8 cellular contexts compared by ENCODE assay signal in genomic region chr17:18681767-18682571, GRCh38. TPM values are rescaled to one million over a fixed set of nuclear protein-coding genes. Genes with fewer than 3 reads are reported as not detected.
DNase-seq lines count a peak whose midpoint lies in the region; ATAC-seq and TF ChIP-seq lines count a peak whose summit lies in the region.
"Not testable (repeated sequence)": the region's sequence is repeated elsewhere in the genome, so short reads cannot be mapped to it uniquely, and the experiment has no call there.

Gene FOXO3B (minus strand): TSS chr17:18682314. CDS start chr17:18681651, 663 bp downstream.

- 0% methylated on average over 1 to 40 of the region's 58 CpGs for WGBS in endodermal cell (ENCODE audit: insufficient coverage in 1 of 2, insufficient read length in 1 of 2), 2 experiments

- peak; percentile 64 for ATAC-seq in GM21367 (IDR thresholded peaks at IDR 0.05; ENCODE audit: unreplicated experiment)

- not testable (repeated sequence) for H3K27me3 Mint-ChIP-seq in CD8-positive, alpha-beta memory T cell; endodermal cell (ENCODE audit: insufficient read depth)

- peak; percentile 27 to 83 (median 74) for DNase-seq in CD8-positive, alpha-beta memory T cell
- DNase-seq in HL-60 (ENCODE audit: low read depth in 1 of 2, low spot score in 1 of 2) (peak in 1 of 2 experiments; percentile 2), NOMO-1 (lab: John Stamatoyannopoulos, UW; ENCODE audit: unreplicated experiment in 2 of 2) (peak; percentile 77 to 82), endodermal cell (peak; percentile 97), medulla oblongata (ENCODE audit: extremely low spot score) (peak; percentile 91)
- DNase-seq in activated CD8-positive, alpha-beta memory T cell treated with anti-CD3 and anti-CD28 coated beads, Interleukin-2, amount 50 U/mL, for 1 hour (ENCODE audit: extremely low read depth) = peak; percentile 58
- peak; percentile 13 to 62 (median 35) for DNase-seq in stimulated activated CD4-positive, alpha-beta T cell treated with anti-CD3 and anti-CD28 coated beads, TNF-alpha, amount 100 ng/mL, for 1 hour (ENCODE audit: low read depth in 3 of 3, low spot score in 1 of 3)

- H3K9ac ChIP-seq in endodermal cell (ENCODE audit: extremely low read depth, low read length, poor library complexity, severe bottlenecking) = peak within 1 kb of the TSS; percentile 66

- H3K27ac ChIP-seq in CD8-positive, alpha-beta memory T cell (ENCODE audit: low read depth, low read length); HL-60 (replicated peaks): not testable (repeated sequence)
- peak within 1 kb of the TSS; percentile 53 for H3K27ac ChIP-seq in endodermal cell (ENCODE audit: low read depth, low read length)

- H3K9me3 ChIP-seq in CD8-positive, alpha-beta memory T cell (ENCODE audit: low read length); endodermal cell (ENCODE audit: control insufficient read depth, low read length): not testable (repeated sequence)

- H3K36me3 ChIP-seq in CD8-positive, alpha-beta memory T cell (ENCODE audit: insufficient read depth, low read length) = not testable (repeated sequence)
- peaks cover 14% of the 10 kb centered on the region for H3K36me3 ChIP-seq in endodermal cell (ENCODE audit: control insufficient read depth, insufficient read depth, low read length)

- H3K9me3 Mint-ChIP-seq in CD8-positive, alpha-beta memory T cell; endodermal cell: not testable (repeated sequence)

- POLR2A ChIA-PET in CD8-positive, alpha-beta memory T cell (lab: Charles Lee) = not testable (repeated sequence)

- peaks cover 3 to 14% (median 6%) of the 10 kb centered on the region in 3 donors for H3K36me3 Mint-ChIP-seq in CD8-positive, alpha-beta memory T cell
- peaks cover 29% of the 10 kb centered on the region for H3K36me3 Mint-ChIP-seq in endodermal cell (ENCODE audit: low read depth)

- peak within 1 kb of the TSS; percentile 65 to 98 (median 92) for H3K4me3 Mint-ChIP-seq in CD8-positive, alpha-beta memory T cell
- H3K4me3 Mint-ChIP-seq in endodermal cell = peak within 1 kb of the TSS; percentile 72

- peaks cover 12 to 24% (median 19%) of the 10 kb centered on the region in 3 donors for H3K4me1 Mint-ChIP-seq in CD8-positive, alpha-beta memory T cell
- H3K4me1 Mint-ChIP-seq in endodermal cell = not testable (repeated sequence)

- H3K27ac Mint-ChIP-seq in CD8-positive, alpha-beta memory T cell = peak within 1 kb of the TSS; percentile 64 to 93 (median 84)
- H3K27ac Mint-ChIP-seq in endodermal cell = peak within 1 kb of the TSS; percentile 35

- not testable (repeated sequence) for TF ChIP-seq CTCF in HL-60 (IDR thresholded peaks at IDR 0.05; ENCODE audit: insufficient read depth, low read length); endodermal cell (conservative IDR thresholded peaks at IDR 0.05)

- CTCF ChIA-PET in CD8-positive, alpha-beta memory T cell (lab: Charles Lee) = not testable (repeated sequence)

- H3K27me3 ChIP-seq in CD8-positive, alpha-beta memory T cell (ENCODE audit: insufficient read depth, low read length, poor library complexity, severe bottlenecking); HL-60 (ENCODE audit: insufficient read depth, poor library complexity, severe bottlenecking); endodermal cell (ENCODE audit: control insufficient read depth, insufficient read depth, low read length, poor library complexity, severe bottlenecking): not testable (repeated sequence)

- H3K4me3 ChIP-seq in CD8-positive, alpha-beta memory T cell (ENCODE audit: low read length) = peak within 1 kb of the TSS; percentile 54
- H3K4me3 ChIP-seq in HL-60 (replicated peaks; ENCODE audit: insufficient read depth, low read length) (peak within 1 kb of the TSS; percentile 16; the same call in 1 of the 2 replicates), endodermal cell (ENCODE audit: low read length) (peak within 1 kb of the TSS; percentile 81)

- not testable (repeated sequence) for H3K4me1 ChIP-seq in CD8-positive, alpha-beta memory T cell (ENCODE audit: insufficient read depth, low read length); endodermal cell (ENCODE audit: control insufficient read depth, insufficient read depth, low read length)

RNA-seq across cellular contexts. Expression of gene FOXO3B, which starts in this region (rescaled TPM):
- total RNA-seq in CD8-positive, alpha-beta memory T cell = 1 to 10 TPM; 5.4 to 6.1 TPM
- polyA plus RNA-seq in CD8-positive, alpha-beta memory T cell = 3.8 TPM
- 10 to 100 TPM; 12.3 to 12.5 TPM for total RNA-seq in endodermal cell
- polyA plus RNA-seq in endodermal cell (2013, experiment 1 of 2) = 14.7 TPM
- 13.9 TPM for polyA plus RNA-seq in endodermal cell (2013, experiment 2 of 2)

Comparison
In these comparisons a context has a peak if more than half of its experiments do, and no peak if none do; other contexts are left out.
1. H3K4me3 ChIP-seq: peak in every context shown above with its lines; median percentile 81 in endodermal cell; 54 in CD8-positive, alpha-beta memory T cell; 16 in HL-60.